In genomic region chr4:75629239-75629638, GRCh38 we compare ENCODE assay signal across 14 cellular contexts. TPM values are rescaled to one million over a fixed set of nuclear protein-coding genes. Genes with fewer than 3 reads are reported as not detected.
DNase-seq lines count a peak whose midpoint lies in the region; ATAC-seq and TF ChIP-seq lines count a peak whose summit lies in the region.
"Had no signal": no experiment of that assay in that cellular context is flagged by ENCODE, and none has a peak within 500 bp of the region (broad histone marks: within the 10 kb centered on the region; RNA-seq: fewer than 3 reads in every experiment).

No MANE protein-coding gene starts in this region.

- TF ChIP-seq CTCF in CD8-positive, alpha-beta T cell (IDR thresholded peaks at IDR 0.05) = no peak
- TF ChIP-seq CTCF in colonic mucosa (IDR thresholded peaks at IDR 0.05) = no peak
- no peak for TF ChIP-seq CTCF in nephron (IDR thresholded peaks at IDR 0.05; ENCODE audit: unreplicated experiment in 3 of 3)

- POLR2A ChIA-PET in CD8-positive, alpha-beta T cell (lab: Charles Lee) = interaction anchor here (0.6 to 1.9 kb wide), 4 partner anchors 18 to 83 kb away, joined by 3 to 13 read pairs (median 7); no protein-coding TSS in a partner anchor

- intact Hi-C loops in CD8-positive, alpha-beta T cell (cut with DNase I, micrococcal nuclease) = no loop called here
- intact Hi-C loops in colonic mucosa (cut with DNase I) = no loop called here

- 0 out of 2 replicates have a peak, but pooled peaks cover 4% of the 10 kb centered on the region for H3F3A ChIP-seq in GM23248 (ENCODE audit: insufficient read depth)

- in situ Hi-C loops in GM23248 (cut with MboI) = no loop called here

- WGBS in GM23248 (ENCODE audit: low coverage in 1 of 2, low lambda C conversion rate in 2 of 2, missing lambda C conversion rate in 2 of 2), 2 experiments = 59 to 73% methylated on average over 2 of the region's 2 CpGs

- no peaks in the 10 kb centered on the region for H3K36me3 ChIP-seq in CD8-positive, alpha-beta T cell (ENCODE audit: insufficient read depth, low read length)
- H3K36me3 ChIP-seq in colonic mucosa (no peaks in the 10 kb centered on the region), MG63 (no peaks in the 10 kb centered on the region), GM23248 (ENCODE audit: low read depth) (no peaks in the 10 kb centered on the region)
- H3K36me3 ChIP-seq: breast epithelium had no signal

- peaks cover 15% of the 10 kb centered on the region for H3K4me1 Mint-ChIP-seq in CD8-positive, alpha-beta T cell (ENCODE audit: low read depth)
- H3K4me1 Mint-ChIP-seq in nephron = no peaks in the 10 kb centered on the region

- H2AFZ ChIP-seq in GM23248 = no peak overlapping the region

- no peak overlapping the region for H3K27ac ChIP-seq in CD8-positive, alpha-beta T cell (ENCODE audit: low read depth, low read length)
- H3K27ac ChIP-seq in colonic mucosa = no peak overlapping the region
- H3K27ac ChIP-seq in GM23248 = no peak overlapping the region
- H3K27ac ChIP-seq: breast epithelium had no signal

- H3K4me3 ChIP-seq in CD8-positive, alpha-beta T cell (ENCODE audit: low read depth, low read length) = no peak overlapping the region
- H3K4me3 ChIP-seq in colonic mucosa (peak overlapping the region; percentile 49), MG63 (no peak overlapping the region), GM23248 (no peak overlapping the region)

- no peak overlapping the region for H3K27ac Mint-ChIP-seq in CD8-positive, alpha-beta T cell
- H3K27ac Mint-ChIP-seq in nephron = peak overlapping the region; percentile 20 to 75 (median 52)
- H3K27ac Mint-ChIP-seq: stimulated activated naive CD8-positive, alpha-beta T cell treated with anti-CD3 and anti-CD28 coated beads, Interleukin-15, Interleukin-2, amounts not matched to agents 100 ng/mL and 50 ng/mL, for 24 hours had no signal

- DNase-seq in CD8-positive, alpha-beta T cell = no peak
- DNase-seq in DMS79 treated with DMSO at 0.1 percent for 48 hours (lab: John Stamatoyannopoulos, UW) (peak; percentile 31), colonic mucosa (no peak), MG63 (no peak), NCI-H526 (lab: John Stamatoyannopoulos, UW) (no peak), GM23248 (no peak)
- DNase-seq: activated CD4-positive, CD25-positive, alpha-beta regulatory T cell treated with anti-CD3 and anti-CD28 coated beads, Interleukin-2, amount 50 U/mL, for 72 hours; activated effector memory CD4-positive, alpha-beta T cell treated with anti-CD3 and anti-CD28 coated beads, Interleukin-2, amount 50 U/mL, for 16 hours; CD4-positive, alpha-beta memory T cell; effector memory CD4-positive, alpha-beta T cell; NCI-H446 had no signal

- H3K27me3 ChIP-seq in CD8-positive, alpha-beta T cell (ENCODE audit: insufficient read depth, low read length) = no peaks in the 10 kb centered on the region
- H3K27me3 ChIP-seq in colonic mucosa = no peaks in the 10 kb centered on the region
- no peaks in the 10 kb centered on the region for H3K27me3 ChIP-seq in MG63
- no peaks in the 10 kb centered on the region for H3K27me3 ChIP-seq in GM23248 (replicated peaks; ENCODE audit: insufficient read depth)
- H3K27me3 ChIP-seq: breast epithelium had no signal

- H3K9me2 ChIP-seq in GM23248 (ENCODE audit: insufficient read depth) = no peaks in the 10 kb centered on the region

- peaks cover 6% of the 10 kb centered on the region for H3K4me1 ChIP-seq in CD8-positive, alpha-beta T cell (ENCODE audit: insufficient read depth, low read length)
- H3K4me1 ChIP-seq in colonic mucosa = no peaks in the 10 kb centered on the region
- 0 out of 2 replicates have a peak, but pooled peaks cover 3% of the 10 kb centered on the region for H3K4me1 ChIP-seq in GM23248 (ENCODE audit: insufficient read depth)
- H3K4me1 ChIP-seq: breast epithelium had no signal

- peak overlapping the region; percentile 35 for H3K4me3 Mint-ChIP-seq in CD8-positive, alpha-beta T cell
- peak overlapping the region; percentile 74 to 81 (median 76) for H3K4me3 Mint-ChIP-seq in nephron

- H3K9me3 ChIP-seq in CD8-positive, alpha-beta T cell (ENCODE audit: low read length) = no peaks in the 10 kb centered on the region
- H3K9me3 ChIP-seq in colonic mucosa (no peaks in the 10 kb centered on the region), MG63 (no peaks in the 10 kb centered on the region), GM23248 (ENCODE audit: low read depth) (no peaks in the 10 kb centered on the region)
- H3K9me3 ChIP-seq: breast epithelium had no signal

- H3K79me2 ChIP-seq in GM23248 (ENCODE audit: insufficient read depth) = no peaks in the 10 kb centered on the region

- H4K20me1 ChIP-seq in GM23248 (ENCODE audit: insufficient read depth) = no peaks in the 10 kb centered on the region

- H3K27me3 Mint-ChIP-seq in CD8-positive, alpha-beta T cell (ENCODE audit: low read depth) = no peaks in the 10 kb centered on the region
- H3K27me3 Mint-ChIP-seq in nephron (ENCODE audit: low read depth) = no peaks in the 10 kb centered on the region
- H3K27me3 Mint-ChIP-seq: CD4-positive, alpha-beta memory T cell; stimulated activated naive CD8-positive, alpha-beta T cell treated with anti-CD3 and anti-CD28 coated beads, Interleukin-15, Interleukin-2, amounts not matched to agents 100 ng/mL and 50 ng/mL, for 24 hours had no signal

- no peak overlapping the region for H3K9ac ChIP-seq in colonic mucosa (ENCODE audit: low read depth in 2 of 2, low read length in 2 of 2)
- no peak overlapping the region for H3K9ac ChIP-seq in GM23248

- H3K4me2 ChIP-seq in GM23248 (ENCODE audit: unreplicated experiment) = no peak overlapping the region

- CTCF ChIA-PET in CD8-positive, alpha-beta T cell (lab: Charles Lee) = no interaction called here

- ATAC-seq in CD8-positive, alpha-beta T cell = no peak

- H3K36me3 Mint-ChIP-seq in CD8-positive, alpha-beta T cell = no peaks in the 10 kb centered on the region
- no peaks in the 10 kb centered on the region for H3K36me3 Mint-ChIP-seq in nephron (ENCODE audit: low read depth)
- H3K36me3 Mint-ChIP-seq: CD4-positive, alpha-beta memory T cell had no signal

- no peaks in the 10 kb centered on the region for H3K9me3 Mint-ChIP-seq in CD8-positive, alpha-beta T cell
- H3K9me3 Mint-ChIP-seq in nephron = no peaks in the 10 kb centered on the region
- H3K9me3 Mint-ChIP-seq: CD4-positive, alpha-beta memory T cell; stimulated activated naive CD8-positive, alpha-beta T cell treated with anti-CD3 and anti-CD28 coated beads, Interleukin-15, Interleukin-2, amounts not matched to agents 100 ng/mL and 50 ng/mL, for 24 hours had no signal

RNA-seq across cellular contexts. Expression of gene CDKL2, which starts 1.1 kb away (rescaled TPM):
- total RNA-seq in CD8-positive, alpha-beta T cell = 1 to 10 TPM in 1 of 2 experiments, under 1 TPM in 1; 0.89 to 1.4 TPM
- total RNA-seq in colonic mucosa = 1 to 10 TPM; 1.1 to 2.0 TPM
- not detected in 2 replicates for total RNA-seq in MG63 (2014; rRNA removed; shearing (Covaris generic); ENCODE audit: low replicate concordance)
- total RNA-seq in GM23248 (2014; rRNA removed; shearing (Covaris generic)) = not detected in 2 replicates
- polyA plus RNA-seq in GM23248 (2016; fragmentation: Nextera tagmentation; extraction: Ambion mirVana) = not detected in 2 replicates

RNA-seq across cellular contexts. Expression of gene G3BP2, which starts 44.0 kb away (rescaled TPM):
- 100 to 1,000 TPM; 410 TPM for total RNA-seq in CD8-positive, alpha-beta T cell
- total RNA-seq in colonic mucosa = 100 to 1,000 TPM; 165 to 183 TPM
- 21.3 and 41.9 TPM in 2 replicates for total RNA-seq in MG63 (2014; rRNA removed; shearing (Covaris generic); ENCODE audit: low replicate concordance)
- total RNA-seq in GM23248 (2014; rRNA removed; shearing (Covaris generic)) = 129 and 133 TPM in 2 replicates
- polyA plus RNA-seq in GM23248 (2016; fragmentation: Nextera tagmentation; extraction: Ambion mirVana) = 33.1 and 36.0 TPM in 2 replicates
